Comparison of ENCODE assay signal across 1 cellular context in the genomic region with DNA sequence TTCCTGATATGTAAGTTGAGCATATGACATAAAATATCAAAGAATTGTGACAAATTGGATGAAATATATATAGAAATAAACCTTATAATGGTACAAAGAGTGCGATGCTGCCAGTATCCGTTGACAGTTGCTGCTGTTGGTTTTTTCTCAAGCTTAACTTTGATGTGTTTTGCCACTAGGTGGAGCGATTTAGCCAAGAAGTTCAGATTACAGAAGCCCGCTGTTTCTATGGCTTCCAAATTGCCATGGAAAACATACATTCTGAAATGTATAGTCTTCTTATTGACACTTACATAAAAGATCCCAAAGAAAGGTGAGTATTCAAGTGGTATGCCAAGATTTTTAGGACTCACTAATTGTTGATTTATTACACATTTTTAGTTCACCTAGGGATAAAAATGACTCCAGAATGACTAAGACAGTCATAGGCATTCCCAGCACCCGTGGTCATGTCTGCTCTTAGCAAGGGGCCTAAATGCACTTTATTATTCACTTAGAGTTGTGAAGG.
TF ChIP-seq lines count a peak whose summit lies in the region.

No MANE protein-coding gene starts in this region.

TF ChIP-seq in K562, 482 proteins besides CTCF, POLR2A, EP300 and RAD21 (continued from another document and continues in another):
- TF ChIP-seq CREB5 (CRISPR knock-in tag; IDR thresholded peaks at IDR 0.05) (no peak), FOXO4 (CRISPR knock-in tag; IDR thresholded peaks at IDR 0.05) (no peak), CTBP1 (IDR thresholded peaks at IDR 0.05; ENCODE audit: borderline replicate concordance) (no peak), FOXJ3 (CRISPR knock-in tag; IDR thresholded peaks at IDR 0.05) (peak; percentile 42), TEAD4 (IDR thresholded peaks at IDR 0.05; ENCODE audit: low read length) (peak; percentile 17; the same call in 1 of the 2 replicates), TEAD4 (CRISPR knock-in tag; IDR thresholded peaks at IDR 0.05; ENCODE audit: borderline replicate concordance) (no peak), MXI1 (IDR thresholded peaks at IDR 0.05; ENCODE audit: low read depth, low read length) (no peak), CHAMP1 (IDR thresholded peaks at IDR 0.05) (no peak), MEIS2 (IDR thresholded peaks at IDR 0.05; ENCODE audit: partially characterized antibody) (no peak), ZNF512 (tag; IDR thresholded peaks at IDR 0.05) (no peak), SMARCE1 (IDR thresholded peaks at IDR 0.05) (0 out of 2 replicates have a peak, but pooled peaks have one; percentile 3), ZNF316 (IDR thresholded peaks at IDR 0.05) (no peak), NCOR1 (IDR thresholded peaks at IDR 0.05) (no peak), ZC3H11A (IDR thresholded peaks at IDR 0.05; ENCODE audit: low read depth, low read length) (no peak), CREBBP (IDR thresholded peaks at IDR 0.05; ENCODE audit: low read depth, low read length) (no peak), ARNT (IDR thresholded peaks at IDR 0.05) (0 out of 4 replicates have a peak, but pooled peaks of 1 of the 2 experiments have one; percentile 38), POLR2AphosphoS5 (IDR thresholded peaks at IDR 0.05; ENCODE audit: control insufficient read depth, insufficient read depth, low read depth, low read length) (0 out of 2 replicates have a peak, but pooled peaks have one; percentile 25), NR1H2 (CRISPR knock-in tag; IDR thresholded peaks at IDR 0.05) (no peak), SNRNP70 (optimal IDR thresholded peaks at IDR 0.05; ENCODE audit: low read depth, low read length) (no peak), TAF15 (IDR thresholded peaks at IDR 0.05; ENCODE audit: low read depth, low read length) (no peak), PHB2 (IDR thresholded peaks at IDR 0.05; ENCODE audit: low read depth) (no peak), PML (IDR thresholded peaks at IDR 0.05; ENCODE audit: low read length) (no peak), KLF6 (CRISPR knock-in tag; IDR thresholded peaks at IDR 0.05; ENCODE audit: borderline replicate concordance) (no peak), IFI16 (CRISPR knock-in tag; IDR thresholded peaks at IDR 0.05) (no peak)
- TF ChIP-seq, protein P1, sequence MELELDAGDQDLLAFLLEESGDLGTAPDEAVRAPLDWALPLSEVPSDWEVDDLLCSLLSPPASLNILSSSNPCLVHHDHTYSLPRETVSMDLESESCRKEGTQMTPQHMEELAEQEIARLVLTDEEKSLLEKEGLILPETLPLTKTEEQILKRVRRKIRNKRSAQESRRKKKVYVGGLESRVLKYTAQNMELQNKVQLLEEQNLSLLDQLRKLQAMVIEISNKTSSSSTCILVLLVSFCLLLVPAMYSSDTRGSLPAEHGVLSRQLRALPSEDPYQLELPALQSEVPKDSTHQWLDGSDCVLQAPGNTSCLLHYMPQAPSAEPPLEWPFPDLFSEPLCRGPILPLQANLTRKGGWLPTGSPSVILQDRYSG (tag; conservative IDR thresholded peaks at IDR 0.05; ENCODE audit: low read depth), result no peak
- TF ChIP-seq, protein P2, sequence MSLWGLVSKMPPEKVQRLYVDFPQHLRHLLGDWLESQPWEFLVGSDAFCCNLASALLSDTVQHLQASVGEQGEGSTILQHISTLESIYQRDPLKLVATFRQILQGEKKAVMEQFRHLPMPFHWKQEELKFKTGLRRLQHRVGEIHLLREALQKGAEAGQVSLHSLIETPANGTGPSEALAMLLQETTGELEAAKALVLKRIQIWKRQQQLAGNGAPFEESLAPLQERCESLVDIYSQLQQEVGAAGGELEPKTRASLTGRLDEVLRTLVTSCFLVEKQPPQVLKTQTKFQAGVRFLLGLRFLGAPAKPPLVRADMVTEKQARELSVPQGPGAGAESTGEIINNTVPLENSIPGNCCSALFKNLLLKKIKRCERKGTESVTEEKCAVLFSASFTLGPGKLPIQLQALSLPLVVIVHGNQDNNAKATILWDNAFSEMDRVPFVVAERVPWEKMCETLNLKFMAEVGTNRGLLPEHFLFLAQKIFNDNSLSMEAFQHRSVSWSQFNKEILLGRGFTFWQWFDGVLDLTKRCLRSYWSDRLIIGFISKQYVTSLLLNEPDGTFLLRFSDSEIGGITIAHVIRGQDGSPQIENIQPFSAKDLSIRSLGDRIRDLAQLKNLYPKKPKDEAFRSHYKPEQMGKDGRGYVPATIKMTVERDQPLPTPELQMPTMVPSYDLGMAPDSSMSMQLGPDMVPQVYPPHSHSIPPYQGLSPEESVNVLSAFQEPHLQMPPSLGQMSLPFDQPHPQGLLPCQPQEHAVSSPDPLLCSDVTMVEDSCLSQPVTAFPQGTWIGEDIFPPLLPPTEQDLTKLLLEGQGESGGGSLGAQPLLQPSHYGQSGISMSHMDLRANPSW (CRISPR knock-in tag; IDR thresholded peaks at IDR 0.05), result no peak
- TF ChIP-seq, protein P3, sequence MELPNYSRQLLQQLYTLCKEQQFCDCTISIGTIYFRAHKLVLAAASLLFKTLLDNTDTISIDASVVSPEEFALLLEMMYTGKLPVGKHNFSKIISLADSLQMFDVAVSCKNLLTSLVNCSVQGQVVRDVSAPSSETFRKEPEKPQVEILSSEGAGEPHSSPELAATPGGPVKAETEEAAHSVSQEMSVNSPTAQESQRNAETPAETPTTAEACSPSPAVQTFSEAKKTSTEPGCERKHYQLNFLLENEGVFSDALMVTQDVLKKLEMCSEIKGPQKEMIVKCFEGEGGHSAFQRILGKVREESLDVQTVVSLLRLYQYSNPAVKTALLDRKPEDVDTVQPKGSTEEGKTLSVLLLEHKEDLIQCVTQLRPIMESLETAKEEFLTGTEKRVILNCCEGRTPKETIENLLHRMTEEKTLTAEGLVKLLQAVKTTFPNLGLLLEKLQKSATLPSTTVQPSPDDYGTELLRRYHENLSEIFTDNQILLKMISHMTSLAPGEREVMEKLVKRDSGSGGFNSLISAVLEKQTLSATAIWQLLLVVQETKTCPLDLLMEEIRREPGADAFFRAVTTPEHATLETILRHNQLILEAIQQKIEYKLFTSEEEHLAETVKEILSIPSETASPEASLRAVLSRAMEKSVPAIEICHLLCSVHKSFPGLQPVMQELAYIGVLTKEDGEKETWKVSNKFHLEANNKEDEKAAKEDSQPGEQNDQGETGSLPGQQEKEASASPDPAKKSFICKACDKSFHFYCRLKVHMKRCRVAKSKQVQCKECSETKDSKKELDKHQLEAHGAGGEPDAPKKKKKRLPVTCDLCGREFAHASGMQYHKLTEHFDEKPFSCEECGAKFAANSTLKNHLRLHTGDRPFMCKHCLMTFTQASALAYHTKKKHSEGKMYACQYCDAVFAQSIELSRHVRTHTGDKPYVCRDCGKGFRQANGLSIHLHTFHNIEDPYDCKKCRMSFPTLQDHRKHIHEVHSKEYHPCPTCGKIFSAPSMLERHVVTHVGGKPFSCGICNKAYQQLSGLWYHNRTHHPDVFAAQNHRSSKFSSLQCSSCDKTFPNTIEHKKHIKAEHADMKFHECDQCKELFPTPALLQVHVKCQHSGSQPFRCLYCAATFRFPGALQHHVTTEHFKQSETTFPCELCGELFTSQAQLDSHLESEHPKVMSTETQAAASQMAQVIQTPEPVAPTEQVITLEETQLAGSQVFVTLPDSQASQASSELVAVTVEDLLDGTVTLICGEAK (IDR thresholded peaks at IDR 0.05), result no peak
- TF ChIP-seq, protein P3 (CRISPR knock-in tag; IDR thresholded peaks at IDR 0.05), result no peak
- TF ChIP-seq, protein P4, sequence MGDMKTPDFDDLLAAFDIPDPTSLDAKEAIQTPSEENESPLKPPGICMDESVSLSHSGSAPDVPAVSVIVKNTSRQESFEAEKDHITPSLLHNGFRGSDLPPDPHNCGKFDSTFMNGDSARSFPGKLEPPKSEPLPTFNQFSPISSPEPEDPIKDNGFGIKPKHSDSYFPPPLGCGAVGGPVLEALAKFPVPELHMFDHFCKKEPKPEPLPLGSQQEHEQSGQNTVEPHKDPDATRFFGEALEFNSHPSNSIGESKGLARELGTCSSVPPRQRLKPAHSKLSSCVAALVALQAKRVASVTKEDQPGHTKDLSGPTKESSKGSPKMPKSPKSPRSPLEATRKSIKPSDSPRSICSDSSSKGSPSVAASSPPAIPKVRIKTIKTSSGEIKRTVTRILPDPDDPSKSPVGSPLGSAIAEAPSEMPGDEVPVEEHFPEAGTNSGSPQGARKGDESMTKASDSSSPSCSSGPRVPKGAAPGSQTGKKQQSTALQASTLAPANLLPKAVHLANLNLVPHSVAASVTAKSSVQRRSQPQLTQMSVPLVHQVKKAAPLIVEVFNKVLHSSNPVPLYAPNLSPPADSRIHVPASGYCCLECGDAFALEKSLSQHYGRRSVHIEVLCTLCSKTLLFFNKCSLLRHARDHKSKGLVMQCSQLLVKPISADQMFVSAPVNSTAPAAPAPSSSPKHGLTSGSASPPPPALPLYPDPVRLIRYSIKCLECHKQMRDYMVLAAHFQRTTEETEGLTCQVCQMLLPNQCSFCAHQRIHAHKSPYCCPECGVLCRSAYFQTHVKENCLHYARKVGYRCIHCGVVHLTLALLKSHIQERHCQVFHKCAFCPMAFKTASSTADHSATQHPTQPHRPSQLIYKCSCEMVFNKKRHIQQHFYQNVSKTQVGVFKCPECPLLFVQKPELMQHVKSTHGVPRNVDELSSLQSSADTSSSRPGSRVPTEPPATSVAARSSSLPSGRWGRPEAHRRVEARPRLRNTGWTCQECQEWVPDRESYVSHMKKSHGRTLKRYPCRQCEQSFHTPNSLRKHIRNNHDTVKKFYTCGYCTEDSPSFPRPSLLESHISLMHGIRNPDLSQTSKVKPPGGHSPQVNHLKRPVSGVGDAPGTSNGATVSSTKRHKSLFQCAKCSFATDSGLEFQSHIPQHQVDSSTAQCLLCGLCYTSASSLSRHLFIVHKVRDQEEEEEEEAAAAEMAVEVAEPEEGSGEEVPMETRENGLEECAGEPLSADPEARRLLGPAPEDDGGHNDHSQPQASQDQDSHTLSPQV (IDR thresholded peaks at IDR 0.05), result peak; percentile 59; the same call in 1 of the 2 replicates
